In genomic region chr4:83009529-83009928, GRCh38 we compare ENCODE assay signal across 1 cellular context.
TF ChIP-seq lines count a peak whose summit lies in the region.

No MANE protein-coding gene starts in this region.

TF ChIP-seq in H1, 55 proteins besides CTCF, POLR2A, EP300 and RAD21 (continued from another document):
- no peak for TF ChIP-seq ATF2 (IDR thresholded peaks at IDR 0.05; ENCODE audit: low read length)
- no peak for TF ChIP-seq MAX (IDR thresholded peaks at IDR 0.05)
- TF ChIP-seq BCL11A (IDR thresholded peaks at IDR 0.05; ENCODE audit: low read depth in 2 of 2, low read length in 2 of 2) = no peak
- no peak for TF ChIP-seq CEBPB (IDR thresholded peaks at IDR 0.05; ENCODE audit: low read depth, low read length)
- TF ChIP-seq TEAD4 (IDR thresholded peaks at IDR 0.05; ENCODE audit: low read depth, low read length) = no peak
- no peak for TF ChIP-seq USF2 (IDR thresholded peaks at IDR 0.05; ENCODE audit: low read length)
- TF ChIP-seq EGR1 (IDR thresholded peaks at IDR 0.05; ENCODE audit: borderline replicate concordance, low read depth, low read length) = no peak
- no peak for TF ChIP-seq SAP30 (IDR thresholded peaks at IDR 0.05; ENCODE audit: insufficient read depth, insufficient replicate concordance, low read length)
- no peak for TF ChIP-seq NANOG (IDR thresholded peaks at IDR 0.05; ENCODE audit: insufficient read depth, low read depth, low read length, poor library complexity, severe bottlenecking)
- no peak for TF ChIP-seq POU5F1 (IDR thresholded peaks at IDR 0.05; ENCODE audit: low read depth, low read length)
- TF ChIP-seq JUND (IDR thresholded peaks at IDR 0.05; ENCODE audit: low read length) = no peak
- TF ChIP-seq TCF12 (IDR thresholded peaks at IDR 0.05; ENCODE audit: low read depth, low read length) = no peak
- TF ChIP-seq CBX8 (IDR thresholded peaks at IDR 0.05; ENCODE audit: borderline replicate concordance, low read depth, low read length) = no peak
- no peak for TF ChIP-seq YY1 (IDR thresholded peaks at IDR 0.05; ENCODE audit: low read depth, low read length)
- TF ChIP-seq SIN3A (conservative IDR thresholded peaks at IDR 0.05 in 1 of 2, IDR thresholded peaks at IDR 0.05 in 1 of 2; ENCODE audit: low read depth in 1 of 2, low read length in 2 of 2) = no peak
- no peak for TF ChIP-seq TAF1 (IDR thresholded peaks at IDR 0.05; ENCODE audit: low read depth, low read length)
